9 cellular contexts compared by ENCODE assay signal in genomic region chr9:6655036-6655435, GRCh38. TPM values are rescaled to one million over a fixed set of nuclear protein-coding genes. Genes with fewer than 3 reads are reported as not detected.
DNase-seq lines count a peak whose midpoint lies in the region; ATAC-seq and TF ChIP-seq lines count a peak whose summit lies in the region.
"Had no signal": no experiment of that assay in that cellular context is flagged by ENCODE, and none has a peak within 500 bp of the region (broad histone marks: within the 10 kb centered on the region; RNA-seq: fewer than 3 reads in every experiment).

No MANE protein-coding gene starts in this region.

- peak overlapping the region; percentile 44 for H3K4me3 Mint-ChIP-seq in natural killer cell treated with Interleukin-12 subunit alpha and Interleukin-12 subunit beta and Interleukin-15 and Interleukin-18, amount 100 ng/mL, for 72 hours

- intact Hi-C loops in right lobe of liver (cut with DNase I), result no loop called here

- no peak for DNase-seq in natural killer cell treated with Interleukin-12 subunit alpha and Interleukin-12 subunit beta and Interleukin-15 and Interleukin-18, amount 100 ng/mL, for 72 hours (ENCODE audit: low spot score)
- DNase-seq in GM23248, result no peak
- no peak for DNase-seq in right atrium auricular region (ENCODE audit: low spot score)
- no peak for DNase-seq in right lobe of liver
- DNase-seq: activated T-cell treated with anti-CD3 and anti-CD28 coated beads, Interleukin-2, amount 50 U/mL, for 48 hours had no signal

- no peaks in the 10 kb centered on the region for H3K79me2 ChIP-seq in GM23248 (ENCODE audit: insufficient read depth)

- no peak overlapping the region for H2AFZ ChIP-seq in GM23248

- H3K27ac ChIP-seq in GM23248 (no peak overlapping the region), right atrium auricular region (no peak overlapping the region), right lobe of liver (no peak overlapping the region)
- H3K27ac ChIP-seq: suprapubic skin had no signal

- H3K27ac Mint-ChIP-seq in natural killer cell treated with Interleukin-12 subunit alpha and Interleukin-12 subunit beta and Interleukin-15 and Interleukin-18, amount 100 ng/mL, for 72 hours, result no peak overlapping the region

- H3K9me3 Mint-ChIP-seq in natural killer cell treated with Interleukin-12 subunit alpha and Interleukin-12 subunit beta and Interleukin-15 and Interleukin-18, amount 100 ng/mL, for 72 hours, result no peaks in the 10 kb centered on the region

- H3K27me3 ChIP-seq in GM23248 (replicated peaks; ENCODE audit: insufficient read depth) (peaks cover 9% of the 10 kb centered on the region), right atrium auricular region (no peaks in the 10 kb centered on the region), right lobe of liver (no peaks in the 10 kb centered on the region)

- H3K9ac ChIP-seq in GM23248, result no peak overlapping the region

- no peak for TF ChIP-seq POLR2A in right lobe of liver (IDR thresholded peaks at IDR 0.05)

- no peaks in the 10 kb centered on the region for H3K4me1 ChIP-seq in GM23248 (ENCODE audit: insufficient read depth)
- no peaks in the 10 kb centered on the region for H3K4me1 ChIP-seq in right atrium auricular region
- peaks cover 0 to 23% (median 4%) of the 10 kb centered on the region in 4 donors for H3K4me1 ChIP-seq in right lobe of liver
- H3K4me1 ChIP-seq: suprapubic skin had no signal

- no peaks in the 10 kb centered on the region for H4K20me1 ChIP-seq in GM23248 (ENCODE audit: insufficient read depth)

- H3K4me2 ChIP-seq in GM23248 (ENCODE audit: unreplicated experiment), result no peak overlapping the region

- peaks cover 5% of the 10 kb centered on the region in 2 donors for H3K4me1 Mint-ChIP-seq in natural killer cell treated with Interleukin-12 subunit alpha and Interleukin-12 subunit beta and Interleukin-15 and Interleukin-18, amount 100 ng/mL, for 72 hours (ENCODE audit: low read depth in 2 of 2)

- no peaks in the 10 kb centered on the region for H3F3A ChIP-seq in GM23248 (ENCODE audit: insufficient read depth)

- peaks cover 18 to 25% of the 10 kb centered on the region in 2 donors for H3K27me3 Mint-ChIP-seq in natural killer cell treated with Interleukin-12 subunit alpha and Interleukin-12 subunit beta and Interleukin-15 and Interleukin-18, amount 100 ng/mL, for 72 hours

- H3K9me2 ChIP-seq in GM23248 (ENCODE audit: insufficient read depth), result no peaks in the 10 kb centered on the region

- no peaks in the 10 kb centered on the region for H3K36me3 Mint-ChIP-seq in natural killer cell treated with Interleukin-12 subunit alpha and Interleukin-12 subunit beta and Interleukin-15 and Interleukin-18, amount 100 ng/mL, for 72 hours

- no peak for TF ChIP-seq CTCF in right atrium auricular region (IDR thresholded peaks at IDR 0.05)
- no peak for TF ChIP-seq CTCF in right lobe of liver (IDR thresholded peaks at IDR 0.05)

- H3K9me3 ChIP-seq in GM23248 (ENCODE audit: low read depth), result no peaks in the 10 kb centered on the region
- no peaks in the 10 kb centered on the region for H3K9me3 ChIP-seq in right atrium auricular region
- no peaks in the 10 kb centered on the region for H3K9me3 ChIP-seq in right lobe of liver
- H3K9me3 ChIP-seq: suprapubic skin had no signal

- in situ Hi-C loops in GM23248 (cut with MboI), result no loop called here

- H3K36me3 ChIP-seq in GM23248 (ENCODE audit: low read depth) (no peaks in the 10 kb centered on the region), right atrium auricular region (no peaks in the 10 kb centered on the region), right lobe of liver (no peaks in the 10 kb centered on the region)
- H3K36me3 ChIP-seq: suprapubic skin had no signal

- ATAC-seq in GM18907 (IDR thresholded peaks at IDR 0.05; ENCODE audit: unreplicated experiment) (peak; percentile 85), GM21786 (IDR thresholded peaks at IDR 0.05; ENCODE audit: unreplicated experiment) (peak; percentile 90), HG03378 (IDR thresholded peaks at IDR 0.05; ENCODE audit: unreplicated experiment) (peak; percentile 84), right lobe of liver (no peak)
- no peak for ATAC-seq in natural killer cell treated with Interleukin-12 subunit alpha and Interleukin-12 subunit beta and Interleukin-15 and Interleukin-18, amount 100 ng/mL, for 72 hours

- no peak overlapping the region for H3K4me3 ChIP-seq in GM23248
- H3K4me3 ChIP-seq in right atrium auricular region, result no peak overlapping the region
- no peak overlapping the region for H3K4me3 ChIP-seq in right lobe of liver
- H3K4me3 ChIP-seq: suprapubic skin had no signal

- WGBS in GM23248 (ENCODE audit: low coverage in 1 of 2, low lambda C conversion rate in 2 of 2, missing lambda C conversion rate in 2 of 2), 2 experiments, result 95% methylated on average over 7 of the region's 7 CpGs
- 91% methylated on average over 5 of the region's 7 CpGs for WGBS in right lobe of liver (ENCODE audit: insufficient coverage, low coverage, low lambda C conversion rate, missing lambda C conversion rate)

RNA-seq across cellular contexts. Expression of gene GLDC, which starts 9.5 kb away (rescaled TPM):
- total RNA-seq in natural killer cell treated with Interleukin-12 subunit alpha and Interleukin-12 subunit beta and Interleukin-15 and Interleukin-18, amount 100 ng/mL, for 72 hours, result 10 to 100 TPM in 1 of 2 donors, 1 to 10 TPM in 1; 1.4 to 15.2 TPM
- total RNA-seq in GM23248 (2014; rRNA removed; shearing (Covaris generic)), result 0.11 TPM in 1 of 2 replicates, not detected in the other
- 0.35 and 0.48 TPM in 2 replicates for polyA plus RNA-seq in GM23248 (2016; fragmentation: Nextera tagmentation; extraction: Ambion mirVana)
- total RNA-seq in right atrium auricular region (under 1 TPM in 1 of 2 donors, not detected in 1; 0.39 TPM), right lobe of liver (100 to 1,000 TPM in 1 of 6 experiments, 10 to 100 TPM in 5; 76.2 to 103 (median 89.3) TPM)

Comparison
In these comparisons a context has a peak if more than half of its experiments do, and no peak if none do; other contexts are left out.
1. ATAC-seq: peak in GM18907 (single experiment), GM21786 (single experiment) and HG03378 (single experiment); none in natural killer cell treated with Interleukin-12 subunit alpha and Interleukin-12 subunit beta and Interleukin-15 and Interleukin-18, amount 100 ng/mL, for 72 hours (0 of 2) and right lobe of liver (0 of 4).
2. RNA of gene GLDC, which starts 9.5 kb away (total RNA-seq): 76.2 to 103 TPM in right lobe of liver; 1.4 to 15.2 TPM in natural killer cell treated with Interleukin-12 subunit alpha and Interleukin-12 subunit beta and Interleukin-15 and Interleukin-18, amount 100 ng/mL, for 72 hours, 0.39 TPM in right atrium auricular region and 0.11 TPM in GM23248; every median in the first group is over 4 times any median in the second.